Comparison of ENCODE assay signal across 1 cellular context in genomic region chr1:28684937-28685336, GRCh38.
TF ChIP-seq lines count a peak whose summit lies in the region.

No MANE protein-coding gene starts in this region.

TF ChIP-seq in K562, 482 proteins besides CTCF, POLR2A, EP300 and RAD21 (continued from another document):
- no peak for TF ChIP-seq ZNF318 (IDR thresholded peaks at IDR 0.05; ENCODE audit: borderline replicate concordance in 1 of 2, low read depth in 1 of 2)
- no peak for TF ChIP-seq PHTF2 (CRISPR knock-in tag; IDR thresholded peaks at IDR 0.05)
- no peak for TF ChIP-seq TRIM24 (IDR thresholded peaks at IDR 0.05)
- TF ChIP-seq E2F4 (CRISPR knock-in tag; IDR thresholded peaks at IDR 0.05; ENCODE audit: low read depth), result no peak
- TF ChIP-seq MAX (CRISPR knock-in tag; IDR thresholded peaks at IDR 0.05), result no peak
- TF ChIP-seq KLF6 (CRISPR knock-in tag; IDR thresholded peaks at IDR 0.05; ENCODE audit: borderline replicate concordance), result no peak
- no peak for TF ChIP-seq XRCC5 (IDR thresholded peaks at IDR 0.05; ENCODE audit: low read depth, low read length)
- TF ChIP-seq, protein P1, sequence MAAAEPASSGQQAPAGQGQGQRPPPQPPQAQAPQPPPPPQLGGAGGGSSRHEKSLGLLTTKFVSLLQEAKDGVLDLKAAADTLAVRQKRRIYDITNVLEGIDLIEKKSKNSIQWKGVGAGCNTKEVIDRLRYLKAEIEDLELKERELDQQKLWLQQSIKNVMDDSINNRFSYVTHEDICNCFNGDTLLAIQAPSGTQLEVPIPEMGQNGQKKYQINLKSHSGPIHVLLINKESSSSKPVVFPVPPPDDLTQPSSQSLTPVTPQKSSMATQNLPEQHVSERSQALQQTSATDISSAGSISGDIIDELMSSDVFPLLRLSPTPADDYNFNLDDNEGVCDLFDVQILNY (CRISPR knock-in tag; IDR thresholded peaks at IDR 0.05), result no peak
TF ChIP-seq in K562: peak in this region for 15.
